26 cellular contexts compared by ENCODE assay signal in genomic region chr1:22168412-22168973, GRCh38. TPM values are rescaled to one million over a fixed set of nuclear protein-coding genes. Genes with fewer than 3 reads are reported as not detected.
"Had no signal": no experiment of that assay in that cellular context is flagged by ENCODE, and none has a peak within 500 bp of the region (broad histone marks: within the 10 kb centered on the region; RNA-seq: fewer than 3 reads in every experiment).

No MANE protein-coding gene starts in this region.

- ATAC-seq: activated T-cell treated with anti-CD3 and anti-CD28 coated beads, Interleukin-2, amount 50 U/mL, for 72 hours; T-helper 17 cell; WTC11 had no signal

- H3K4me3 ChIP-seq: MG63, Peyer's patch had no signal

- H3K27me3 ChIP-seq: MG63, Peyer's patch had no signal

- H3K36me3 ChIP-seq: MG63, Peyer's patch had no signal

- H3K4me1 ChIP-seq: Peyer's patch had no signal

- H3K9me3 ChIP-seq: MG63, Peyer's patch had no signal

- FAIRE-seq: astrocyte had no signal

- H3K27ac ChIP-seq: Peyer's patch had no signal

- DNase-seq: activated CD4-positive, alpha-beta T cell treated with anti-CD3 and anti-CD28 coated beads, Interleukin-2, amount 10 ng/mL, durations not matched to agents 24 days and 14 days; activated CD4-positive, alpha-beta T cell treated with anti-CD3 and anti-CD28 coated beads, Interleukin-2, amount 50 U/mL, for 48 hours; activated CD4-positive, CD25-positive, alpha-beta regulatory T cell treated with anti-CD3 and anti-CD28 coated beads, Interleukin-2, amount 50 U/mL, for 72 hours; activated gamma-delta T cell treated with Interleukin-2 at 50 U/mL for 16 hours; activated naive CD4-positive, alpha-beta T cell treated with anti-CD3 and anti-CD28 coated beads, Interleukin-2, amount 50 U/mL, for 16 hours; activated T-cell treated with anti-CD3 and anti-CD28 coated beads, Interleukin-2, amount 50 U/mL, for 72 hours; amygdala; cortex of kidney; MG63; NCI-H1092; NCI-H1417; NCI-H1930; NCI-H2171; NCI-H2227 treated with DMSO at 0.1 percent for 48 hours; NCI-H446 treated with DMSO at 0.1 percent for 48 hours; NCI-H524 treated with DMSO at 0.1 percent for 48 hours; NCI-H774; NK-92 treated with Interleukin-12 subunit alpha and Interleukin-12 subunit beta, amount 100 ng/mL, for 24 hours; Peyer's patch; SHP77; T-helper 17 cell; T-helper 9 cell had no signal

RNA-seq across cellular contexts. Expression of gene WNT4, which starts 25.6 kb away (rescaled TPM):
- total RNA-seq: activated CD4-positive, alpha-beta T cell treated with anti-CD3 and anti-CD28 coated beads, Interleukin-2, amount 10 ng/mL, durations not matched to agents 24 days and 14 days; activated CD8-positive, alpha-beta memory T cell treated with anti-CD3 and anti-CD28 coated beads for 36 hours; activated T-cell treated with anti-CD3 and anti-CD28 coated beads, Interleukin-2, amount 50 U/mL, for 72 hours; activated T-helper 2 cell treated with anti-CD3 and anti-CD28 coated beads, Interferon-gamma antibody, Interleukin-2, Interleukin-4, amounts not matched to agents 10 μg/mL and 5 μg/mL and 100 μg/mL, durations not matched to agents 14 hours and 24 hours and 36 hours; T-helper 17 cell had no signal
